8 cellular contexts compared by ENCODE assay signal in the genomic region with DNA sequence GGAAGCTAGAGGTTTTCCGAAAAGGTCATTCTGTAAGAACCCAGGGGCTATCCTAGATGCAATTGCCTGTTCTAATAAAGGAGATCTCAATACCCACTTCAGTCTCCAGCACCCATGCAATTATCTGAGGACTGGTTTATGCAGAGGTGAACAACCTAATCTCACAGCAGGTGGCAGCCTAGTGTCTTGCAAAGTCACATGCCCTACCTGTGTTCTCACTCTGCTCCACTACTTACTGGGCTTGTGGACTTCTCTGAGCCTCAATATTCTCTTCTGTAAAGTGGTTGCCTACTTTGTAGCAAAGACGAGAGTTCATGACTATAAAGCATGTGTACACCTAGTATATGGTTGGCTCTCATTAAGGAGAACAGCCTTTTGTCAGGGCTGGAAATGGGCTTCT. TPM values are rescaled to one million over a fixed set of nuclear protein-coding genes. Genes with fewer than 3 reads are reported as not detected.
A peak's percentile ranks its signal among the peaks of the same experiment; 100 is the strongest.
DNase-seq lines count a peak whose midpoint lies in the region; ATAC-seq and TF ChIP-seq lines count a peak whose summit lies in the region.

No MANE protein-coding gene starts in this region.

- no peaks in the 10 kb centered on the region for H3K79me2 ChIP-seq in smooth muscle cell (ENCODE audit: low read depth)

- ATAC-seq in GM18517 (IDR thresholded peaks at IDR 0.05; ENCODE audit: unreplicated experiment) (no peak), omental fat pad (ENCODE audit: low FRiP score) (no peak)

- no peaks in the 10 kb centered on the region for H3K4me1 ChIP-seq in smooth muscle cell (ENCODE audit: low read depth)

- no peaks in the 10 kb centered on the region for H4K20me1 ChIP-seq in smooth muscle cell (ENCODE audit: low read depth)

- peak; percentile 31 for TF ChIP-seq CTCF in coronary artery (IDR thresholded peaks at IDR 0.05)
- TF ChIP-seq CTCF in smooth muscle cell (IDR thresholded peaks at IDR 0.05; ENCODE audit: borderline replicate concordance, insufficient read depth, poor library complexity, severe bottlenecking): peak; percentile 26
- no peak for TF ChIP-seq CTCF in omental fat pad (IDR thresholded peaks at IDR 0.05)

- H3K9ac ChIP-seq in smooth muscle cell (ENCODE audit: low read depth): no peak overlapping the region

- H3K27ac ChIP-seq in coronary artery (no peak overlapping the region), smooth muscle cell (ENCODE audit: low read depth) (no peak overlapping the region)

- H2AFZ ChIP-seq in smooth muscle cell (ENCODE audit: low read depth): no peak overlapping the region

- no peak overlapping the region for H3K4me3 ChIP-seq in coronary artery
- H3K4me3 ChIP-seq in smooth muscle cell: no peak overlapping the region

- no peaks in the 10 kb centered on the region for H3K9me3 ChIP-seq in smooth muscle cell (replicated peaks; ENCODE audit: low read depth)

- H3K4me2 ChIP-seq in smooth muscle cell: no peak overlapping the region

- peak; percentile 11 for DNase-seq in activated CD4-positive, alpha-beta T cell treated with anti-CD3 and anti-CD28 coated beads for 48 hours
- no peak for DNase-seq in activated CD4-positive, alpha-beta T cell treated with anti-CD3 and anti-CD28 coated beads, Interleukin-2, amount 50 U/mL, for 4 hours
- peak; percentile 34 for DNase-seq in HCEC 1CT
- DNase-seq in NCI-H510A (lab: John Stamatoyannopoulos, UW): peak; percentile 57
- DNase-seq in coronary artery (ENCODE audit: low spot score): no peak
- DNase-seq in smooth muscle cell (lab: John Stamatoyannopoulos, UW; ENCODE audit: unreplicated experiment): no peak
- DNase-seq in omental fat pad (ENCODE audit: low spot score): no peak

- no peaks in the 10 kb centered on the region for H3K36me3 ChIP-seq in smooth muscle cell (ENCODE audit: low read depth)

- 78% methylated on average over 2 of the region's 2 CpGs for WGBS in smooth muscle cell (ENCODE audit: low lambda C conversion rate)

- peaks cover 7% of the 10 kb centered on the region for H3K27me3 ChIP-seq in smooth muscle cell (ENCODE audit: low read depth)

- H3F3A ChIP-seq in smooth muscle cell (ENCODE audit: low read depth): no peaks in the 10 kb centered on the region

RNA-seq across cellular contexts. Expression of a gene that starts 21.0 kb away (rescaled TPM):
- total RNA-seq in smooth muscle cell (24.6 and 25.3 TPM in 2 replicates), omental fat pad (10 to 100 TPM; 12.0 to 28.0 (median 21.1) TPM)
- polyA plus RNA-seq in smooth muscle cell: 29.0 and 31.9 TPM in 2 replicates

RNA-seq across cellular contexts. Expression of a gene that starts 52.8 kb away (rescaled TPM):
- total RNA-seq in smooth muscle cell (7.9 and 9.4 TPM in 2 replicates), omental fat pad (not detected)
- polyA plus RNA-seq in smooth muscle cell: 2.1 and 2.9 TPM in 2 replicates

Comparison
In these comparisons a context has a peak if more than half of its experiments do, and no peak if none do; other contexts are left out.
1. DNase-seq: peak in activated CD4-positive, alpha-beta T cell treated with anti-CD3 and anti-CD28 coated beads for 48 hours (single experiment), HCEC 1CT (single experiment) and NCI-H510A (single experiment); none in activated CD4-positive, alpha-beta T cell treated with anti-CD3 and anti-CD28 coated beads, Interleukin-2, amount 50 U/mL, for 4 hours (0 of 2), coronary artery (single experiment), smooth muscle cell (single experiment) and omental fat pad (single experiment).
2. CTCF ChIP-seq: peak in coronary artery (single experiment) and smooth muscle cell (single experiment); none in omental fat pad (0 of 3).